ENCODE assay signal across 21 cellular contexts in genomic region chr13:46600943-46601311, GRCh38. TPM values are rescaled to one million over a fixed set of nuclear protein-coding genes. Genes with fewer than 3 reads are reported as not detected.
A peak's percentile ranks its signal among the peaks of the same experiment; 100 is the strongest.
DNase-seq lines count a peak whose midpoint lies in the region; ATAC-seq and TF ChIP-seq lines count a peak whose summit lies in the region.
"Had no signal": no experiment of that assay in that cellular context is flagged by ENCODE, and none has a peak within 500 bp of the region (broad histone marks: within the 10 kb centered on the region; RNA-seq: fewer than 3 reads in every experiment).

No MANE protein-coding gene starts in this region.

- H3K27me3 Mint-ChIP-seq in activated CD4-positive, alpha-beta T cell treated with anti-CD3 and anti-CD28 coated beads, Interleukin-2, amount 10 ng/mL, durations not matched to agents 7 days and 5 days: no peaks in the 10 kb centered on the region
- H3K27me3 Mint-ChIP-seq in IgD-negative memory B cell: no peaks in the 10 kb centered on the region
- no peaks in the 10 kb centered on the region for H3K27me3 Mint-ChIP-seq in stimulated activated naive CD8-positive, alpha-beta T cell treated with anti-CD3 and anti-CD28 coated beads, Interleukin-15, amount 100 ng/mL, for 72 hours
- H3K27me3 Mint-ChIP-seq: central memory CD8-positive, alpha-beta T cell had no signal

- H3K4me1 Mint-ChIP-seq in activated CD4-positive, alpha-beta T cell treated with anti-CD3 and anti-CD28 coated beads, Interleukin-2, amount 10 ng/mL, durations not matched to agents 7 days and 5 days: peaks cover 76% of the 10 kb centered on the region
- H3K4me1 Mint-ChIP-seq in IgD-negative memory B cell: peaks cover 69 to 79% (median 73%) of the 10 kb centered on the region in 3 donors
- H3K4me1 Mint-ChIP-seq in stimulated activated naive CD8-positive, alpha-beta T cell treated with anti-CD3 and anti-CD28 coated beads, Interleukin-15, amount 100 ng/mL, for 72 hours: peaks cover 80% of the 10 kb centered on the region

- CTCF ChIA-PET in activated CD4-positive, alpha-beta T cell treated with anti-CD3 and anti-CD28 coated beads, Interleukin-2, amount 10 ng/mL, durations not matched to agents 7 days and 5 days (lab: Charles Lee): no interaction called here

- peaks cover 49 to 93% (median 56%) of the 10 kb centered on the region in 3 donors for H3K4me1 ChIP-seq in gastroesophageal sphincter

- H3K9me3 Mint-ChIP-seq in activated CD4-positive, alpha-beta T cell treated with anti-CD3 and anti-CD28 coated beads, Interleukin-2, amount 10 ng/mL, durations not matched to agents 7 days and 5 days: peaks cover 2% of the 10 kb centered on the region
- no peaks in the 10 kb centered on the region for H3K9me3 Mint-ChIP-seq in IgD-negative memory B cell
- no peaks in the 10 kb centered on the region for H3K9me3 Mint-ChIP-seq in stimulated activated naive CD8-positive, alpha-beta T cell treated with anti-CD3 and anti-CD28 coated beads, Interleukin-15, amount 100 ng/mL, for 72 hours
- H3K9me3 Mint-ChIP-seq: activated T-helper 2 cell treated with anti-CD3 and anti-CD28 coated beads, Interferon-gamma antibody, Interleukin-2, Interleukin-4, amounts not matched to agents 10 μg/mL and 5 μg/mL and 100 μg/mL, durations not matched to agents 14 hours and 24 hours and 36 hours; CD8-positive, alpha-beta T cell; central memory CD8-positive, alpha-beta T cell had no signal

- peak overlapping the region in 3 of 4 donors; percentile 1 to 29 (median 13) for H3K27ac ChIP-seq in gastroesophageal sphincter
- H3K27ac ChIP-seq: HL-60, suprapubic skin, WERI-Rb-1 had no signal

- H3K27me3 ChIP-seq in gastroesophageal sphincter: no peaks in the 10 kb centered on the region
- H3K27me3 ChIP-seq: esophagus squamous epithelium, suprapubic skin had no signal

- POLR2A ChIA-PET in activated CD4-positive, alpha-beta T cell treated with anti-CD3 and anti-CD28 coated beads, Interleukin-2, amount 10 ng/mL, durations not matched to agents 7 days and 5 days (lab: Charles Lee): no interaction called here

- no peaks in the 10 kb centered on the region for H3K9me3 ChIP-seq in gastroesophageal sphincter
- H3K9me3 ChIP-seq: esophagus squamous epithelium, HAP-1, suprapubic skin had no signal

- H3K36me3 Mint-ChIP-seq in activated CD4-positive, alpha-beta T cell treated with anti-CD3 and anti-CD28 coated beads, Interleukin-2, amount 10 ng/mL, durations not matched to agents 7 days and 5 days (ENCODE audit: low read depth): peaks cover 11% of the 10 kb centered on the region
- no peaks in the 10 kb centered on the region for H3K36me3 Mint-ChIP-seq in IgD-negative memory B cell
- H3K36me3 Mint-ChIP-seq: CD8-positive, alpha-beta T cell had no signal

- ATAC-seq in gastroesophageal sphincter: no peak
- ATAC-seq in stimulated activated naive CD8-positive, alpha-beta T cell treated with anti-CD3 and anti-CD28 coated beads, Interleukin-15, amount 100 ng/mL, for 72 hours: no peak
- no peak for ATAC-seq in HG02610 (IDR thresholded peaks at IDR 0.05; ENCODE audit: unreplicated experiment)
- ATAC-seq: CD8-positive, alpha-beta T cell; K562; Right ventricle myocardium inferior had no signal

- WGBS in gastroesophageal sphincter (ENCODE audit: low coverage in 1 of 2), 2 donors: 80 to 91% methylated on average over 1 to 2 of the region's 3 CpGs

- no peak for DNase-seq in activated CD4-positive, alpha-beta T cell treated with anti-CD3 and anti-CD28 coated beads, Interleukin-2, amount 10 ng/mL, durations not matched to agents 7 days and 5 days
- no peak for DNase-seq in activated CD4-positive, alpha-beta T cell treated with anti-CD3 and anti-CD28 coated beads, Interleukin-2, amount 50 U/mL, for 1 hour
- DNase-seq in stimulated activated naive CD8-positive, alpha-beta T cell treated with anti-CD3 and anti-CD28 coated beads, Interleukin-15, amount 100 ng/mL, for 72 hours: no peak
- DNase-seq in NCI-H2227 (lab: John Stamatoyannopoulos, UW; ENCODE audit: unreplicated experiment) (no peak), SIG-M5 (lab: John Stamatoyannopoulos, UW) (no peak)
- DNase-seq: 8988T; CD8-positive, alpha-beta T cell; esophagus squamous epithelium; NCI-H510A treated with DMSO at 0.1 percent for 48 hours; stimulated activated CD4-positive, alpha-beta T cell treated with anti-CD3 and anti-CD28 coated beads, Interleukin-2, amount 100 ng/mL, for 24 hours; WERI-Rb-1 had no signal

- no peak overlapping the region for H3K4me3 ChIP-seq in gastroesophageal sphincter
- H3K4me3 ChIP-seq: esophagus squamous epithelium, HAP-1, K562, suprapubic skin had no signal

- no peak for TF ChIP-seq POLR2A in gastroesophageal sphincter (IDR thresholded peaks at IDR 0.05)

- H3K27ac Mint-ChIP-seq in activated CD4-positive, alpha-beta T cell treated with anti-CD3 and anti-CD28 coated beads, Interleukin-2, amount 10 ng/mL, durations not matched to agents 7 days and 5 days: peak overlapping the region; percentile 46
- H3K27ac Mint-ChIP-seq in IgD-negative memory B cell: peak overlapping the region in 1 of 3 donors; percentile 52
- H3K27ac Mint-ChIP-seq in stimulated activated naive CD8-positive, alpha-beta T cell treated with anti-CD3 and anti-CD28 coated beads, Interleukin-15, amount 100 ng/mL, for 72 hours: peak overlapping the region; percentile 61 to 82
- H3K27ac Mint-ChIP-seq: activated T-helper 2 cell treated with anti-CD3 and anti-CD28 coated beads, Interferon-gamma antibody, Interleukin-2, Interleukin-4, amounts not matched to agents 10 μg/mL and 5 μg/mL and 100 μg/mL, durations not matched to agents 14 hours and 24 hours and 36 hours; CD8-positive, alpha-beta T cell had no signal

- no peak for TF ChIP-seq CTCF in gastroesophageal sphincter (IDR thresholded peaks at IDR 0.05)

- TF ChIP-seq EP300 in gastroesophageal sphincter (IDR thresholded peaks at IDR 0.05): no peak

- no peaks in the 10 kb centered on the region for H3K36me3 ChIP-seq in gastroesophageal sphincter
- H3K36me3 ChIP-seq: esophagus squamous epithelium, HAP-1, suprapubic skin had no signal

- H3K4me3 Mint-ChIP-seq in activated CD4-positive, alpha-beta T cell treated with anti-CD3 and anti-CD28 coated beads, Interleukin-2, amount 10 ng/mL, durations not matched to agents 7 days and 5 days: no peak overlapping the region
- peak overlapping the region in 3 of 4 donors; percentile 4 to 82 (median 70) for H3K4me3 Mint-ChIP-seq in IgD-negative memory B cell
- no peak overlapping the region for H3K4me3 Mint-ChIP-seq in stimulated activated naive CD8-positive, alpha-beta T cell treated with anti-CD3 and anti-CD28 coated beads, Interleukin-15, amount 100 ng/mL, for 72 hours
- H3K4me3 Mint-ChIP-seq: CD8-positive, alpha-beta T cell; central memory CD8-positive, alpha-beta T cell had no signal

RNA-seq across cellular contexts. Expression of gene LRCH1, which starts 48.0 kb away (rescaled TPM):
- total RNA-seq in activated CD4-positive, alpha-beta T cell treated with anti-CD3 and anti-CD28 coated beads, Interleukin-2, amount 10 ng/mL, durations not matched to agents 7 days and 5 days: 10 to 100 TPM; 17.4 to 18.2 TPM
- polyA plus RNA-seq in IgD-negative memory B cell: 7.6 TPM
- total RNA-seq in gastroesophageal sphincter: 10 to 100 TPM; 54.3 to 72.2 (median 57.4) TPM

Comparison
In these comparisons a context has a peak if more than half of its experiments do, and no peak if none do; other contexts are left out.
1. H3K4me3 Mint-ChIP-seq: peak in IgD-negative memory B cell (3 of 4); none in activated CD4-positive, alpha-beta T cell treated with anti-CD3 and anti-CD28 coated beads, Interleukin-2, amount 10 ng/mL, durations not matched to agents 7 days and 5 days (single experiment) and stimulated activated naive CD8-positive, alpha-beta T cell treated with anti-CD3 and anti-CD28 coated beads, Interleukin-15, amount 100 ng/mL, for 72 hours (0 of 2).